Comparison of ENCODE assay signal across 11 cellular contexts in genomic region chr10:110841767-110842267, GRCh38. TPM values are rescaled to one million over a fixed set of nuclear protein-coding genes. Genes with fewer than 3 reads are reported as not detected.
A peak's percentile ranks its signal among the peaks of the same experiment; 100 is the strongest.
DNase-seq lines count a peak whose midpoint lies in the region; ATAC-seq and TF ChIP-seq lines count a peak whose summit lies in the region.
"Had no signal": no experiment of that assay in that cellular context is flagged by ENCODE, and none has a peak within 500 bp of the region (broad histone marks: within the 10 kb centered on the region; RNA-seq: fewer than 3 reads in every experiment).

No MANE protein-coding gene starts in this region.

- H3K27me3 ChIP-seq in CD8-positive, alpha-beta memory T cell (ENCODE audit: insufficient read depth, low read length, poor library complexity, severe bottlenecking): no peaks in the 10 kb centered on the region
- H3K27me3 ChIP-seq: neural progenitor cell had no signal

- H3K27ac ChIP-seq in CD8-positive, alpha-beta memory T cell (ENCODE audit: low read depth, low read length): no peak overlapping the region
- H3K27ac ChIP-seq: neural progenitor cell had no signal

- H3K36me3 ChIP-seq in CD8-positive, alpha-beta memory T cell (ENCODE audit: insufficient read depth, low read length): no peaks in the 10 kb centered on the region
- H3K36me3 ChIP-seq: neural progenitor cell had no signal

- peaks cover 44 to 64% (median 48%) of the 10 kb centered on the region in 3 donors for H3K4me1 Mint-ChIP-seq in CD8-positive, alpha-beta memory T cell
- peaks cover 71% of the 10 kb centered on the region for H3K4me1 Mint-ChIP-seq in activated B cell treated with CpG ODN at 0.5 μM for 24 hours

- H3K36me3 Mint-ChIP-seq in CD8-positive, alpha-beta memory T cell: no peaks in the 10 kb centered on the region
- no peaks in the 10 kb centered on the region for H3K36me3 Mint-ChIP-seq in activated B cell treated with CpG ODN at 0.5 μM for 24 hours (ENCODE audit: low read depth)
- H3K36me3 Mint-ChIP-seq: neural progenitor cell had no signal

- H3K27me3 Mint-ChIP-seq in CD8-positive, alpha-beta memory T cell: peaks cover 0 to 3% of the 10 kb centered on the region in 2 donors
- H3K27me3 Mint-ChIP-seq in activated B cell treated with CpG ODN at 0.5 μM for 24 hours: no peaks in the 10 kb centered on the region

- TF ChIP-seq CTCF in activated B cell treated with CpG ODN at 0.5 μM for 24 hours (IDR thresholded peaks at IDR 0.05): no peak

- peaks cover 40% of the 10 kb centered on the region for H3K4me1 ChIP-seq in CD8-positive, alpha-beta memory T cell (ENCODE audit: insufficient read depth, low read length)

- intact Hi-C loops in activated B cell treated with CpG ODN at 0.5 μM for 24 hours (cut with micrococcal nuclease): loop anchor here (1.0 to 2.0 kb wide), 4 partner anchors 8 to 485 kb away; partner anchors contain the start of gene PDCD4

- no peak overlapping the region for H3K4me3 Mint-ChIP-seq in CD8-positive, alpha-beta memory T cell
- H3K4me3 Mint-ChIP-seq in activated B cell treated with CpG ODN at 0.5 μM for 24 hours: peak overlapping the region; percentile 78
- H3K4me3 Mint-ChIP-seq: neural progenitor cell had no signal

- no peaks in the 10 kb centered on the region for H3K9me3 ChIP-seq in CD8-positive, alpha-beta memory T cell (ENCODE audit: low read length)

- no peaks in the 10 kb centered on the region for H3K9me3 Mint-ChIP-seq in CD8-positive, alpha-beta memory T cell
- H3K9me3 Mint-ChIP-seq in activated B cell treated with CpG ODN at 0.5 μM for 24 hours: no peaks in the 10 kb centered on the region
- H3K9me3 Mint-ChIP-seq: neural progenitor cell had no signal

- no peak overlapping the region for H3K4me3 ChIP-seq in CD8-positive, alpha-beta memory T cell (ENCODE audit: low read length)
- H3K4me3 ChIP-seq: neural progenitor cell had no signal

- POLR2A ChIA-PET in CD8-positive, alpha-beta memory T cell (lab: Charles Lee): interaction anchor here (0.5 to 2.5 kb wide), 2 partner anchors 10 to 137 kb away, joined by 3 to 7 read pairs; no protein-coding TSS in a partner anchor
- POLR2A ChIA-PET in activated B cell treated with CpG ODN at 0.5 μM for 24 hours (lab: Charles Lee): interaction anchor here (0.7 to 7.6 kb wide), 25 partner anchors 8 to 485 kb away, joined by 3 to 219 read pairs (median 5); partner anchors contain the start of genes BBIP1, PDCD4 and SHOC2

- ATAC-seq in GM19025 (IDR thresholded peaks at IDR 0.05; ENCODE audit: low read depth, unreplicated experiment) (peak; percentile 69), HG02884 (IDR thresholded peaks at IDR 0.05; ENCODE audit: unreplicated experiment) (peak; percentile 72), activated B cell treated with CpG ODN at 0.5 μM for 24 hours (ENCODE audit: low read depth) (peak; percentile 82)

- H3K27ac Mint-ChIP-seq in CD8-positive, alpha-beta memory T cell: peak overlapping the region in 5 of 8 donors; percentile 17 to 96 (median 89)
- peak overlapping the region; percentile 89 for H3K27ac Mint-ChIP-seq in activated B cell treated with CpG ODN at 0.5 μM for 24 hours
- H3K27ac Mint-ChIP-seq: neural progenitor cell had no signal

- DNase-seq in CD8-positive, alpha-beta memory T cell: no peak
- DNase-seq in activated B cell treated with CpG ODN at 0.5 μM for 24 hours (peak; percentile 57), superior temporal gyrus (ENCODE audit: extremely low spot score) (no peak), NCI-H1436 treated with DMSO at 0.1 percent for 48 hours (lab: John Stamatoyannopoulos, UW) (no peak), AML-193 (lab: John Stamatoyannopoulos, UW) (no peak), HuH-7 (ENCODE audit: low spot score) (no peak)
- DNase-seq: DND-41, NCI-H146 had no signal

- CTCF ChIA-PET in CD8-positive, alpha-beta memory T cell (lab: Charles Lee): interaction anchor here (0.8 kb wide), 1 partner anchor 38 kb away, joined by 3 read pairs; no protein-coding TSS in a partner anchor
- CTCF ChIA-PET in activated B cell treated with CpG ODN at 0.5 μM for 24 hours (lab: Charles Lee): interaction anchor here (0.8 to 2.9 kb wide), 7 partner anchors 24 to 96 kb away, joined by 3 to 17 read pairs (median 7); partner anchors contain the start of gene PDCD4

RNA-seq across cellular contexts. Expression of gene PDCD4, which starts 29.9 kb away (rescaled TPM):
- 10 to 100 TPM; 88.4 to 96.1 TPM for total RNA-seq in CD8-positive, alpha-beta memory T cell
- 540 TPM for polyA plus RNA-seq in CD8-positive, alpha-beta memory T cell
- 143 and 145 TPM in 2 replicates for total RNA-seq in activated B cell treated with CpG ODN at 0.5 μM for 24 hours
